ENCODE assay signal across 24 cellular contexts in genomic region chr11:110050201-110050506, GRCh38. TPM values are rescaled to one million over a fixed set of nuclear protein-coding genes. Genes with fewer than 3 reads are reported as not detected.
"Had no signal": no experiment of that assay in that cellular context is flagged by ENCODE, and none has a peak within 500 bp of the region (broad histone marks: within the 10 kb centered on the region; RNA-seq: fewer than 3 reads in every experiment).

No MANE protein-coding gene starts in this region.

- H3K9me3 ChIP-seq: ovary, right lobe of liver, thyroid gland, vagina had no signal

- H3K4me1 ChIP-seq: parathyroid adenoma, psoas muscle, right lobe of liver, sigmoid colon, stomach, thyroid gland, upper lobe of left lung, vagina had no signal

- H3K9ac ChIP-seq: parathyroid adenoma had no signal

- H2AFZ ChIP-seq: parathyroid adenoma had no signal

- ATAC-seq: naive thymus-derived CD8-positive, alpha-beta T cell; psoas muscle; stimulated activated effector memory CD8-positive, alpha-beta T cell treated with anti-CD3 and anti-CD28 coated beads, Interleukin-12 subunit alpha, Interleukin-12 subunit beta, amount 100 ng/mL, for 72 hours; stimulated activated naive B cell treated with anti-CD40 and anti-IgM and Interleukin-4, amounts not matched to agents 10 μg/mL and 1 μg/mL and 100 μg/mL, for 72 hours had no signal

- H3K36me3 ChIP-seq: ovary, right lobe of liver, sigmoid colon, stomach, thoracic aorta, thyroid gland, tibial nerve, upper lobe of left lung, vagina had no signal

- H3K27ac ChIP-seq: ovary, parathyroid adenoma, psoas muscle, right lobe of liver, sigmoid colon, stomach, thoracic aorta, thyroid gland, tibial nerve, upper lobe of left lung, vagina had no signal

- H3K4me3 ChIP-seq: ovary, psoas muscle, right lobe of liver, sigmoid colon, stomach, thoracic aorta, thyroid gland, tibial nerve, upper lobe of left lung, vagina had no signal

- H3K79me2 ChIP-seq: parathyroid adenoma had no signal

- H3K27me3 ChIP-seq: ovary, right lobe of liver, sigmoid colon, stomach, thyroid gland, tibial nerve, upper lobe of left lung, vagina had no signal

- DNase-seq: naive thymus-derived CD8-positive, alpha-beta T cell; nephron progenitor cell; occipital lobe; ovary; psoas muscle; right cardiac atrium; right lobe of liver; sigmoid colon; small intestine; stimulated activated CD4-positive, alpha-beta T cell treated with anti-CD3 and anti-CD28 coated beads, Interleukin-15, amount 100 ng/mL, for 24 hours; stimulated activated CD4-positive, alpha-beta T cell treated with anti-CD3 and anti-CD28 coated beads, Interleukin-2, amount 100 ng/mL, for 24 hours; stimulated activated CD4-positive, alpha-beta T cell treated with anti-CD3 and anti-CD28 coated beads, Interleukin-2, amount 100 ng/mL, for 48 hours; stimulated activated CD4-positive, alpha-beta T cell treated with anti-CD3 and anti-CD28 coated beads, Interleukin-4, amount 100 ng/mL, for 24 hours; stimulated activated naive B cell treated with anti-CD40 and anti-IgM and Interleukin-4, amounts not matched to agents 10 μg/mL and 1 μg/mL and 100 μg/mL, for 72 hours; stimulated activated naive CD4-positive, alpha-beta T cell treated with Interleukin-2 at 50 U/mL for 16 hours; stomach; thyroid gland; trophoblast cell had no signal

RNA-seq across cellular contexts. Expression of gene ZC3H12C, which starts 43.0 kb away (rescaled TPM):
- polyA plus RNA-seq: naive thymus-derived CD8-positive, alpha-beta T cell had no signal
